Comparison of ENCODE assay signal across 10 cellular contexts in genomic region chr16:9048302-9048700, GRCh38. TPM values are rescaled to one million over a fixed set of nuclear protein-coding genes. Genes with fewer than 3 reads are reported as not detected.
A peak's percentile ranks its signal among the peaks of the same experiment; 100 is the strongest.
DNase-seq lines count a peak whose midpoint lies in the region; ATAC-seq lines count a peak whose summit lies in the region.
"Had no signal": no experiment of that assay in that cellular context is flagged by ENCODE, and none has a peak within 500 bp of the region (broad histone marks: within the 10 kb centered on the region; RNA-seq: fewer than 3 reads in every experiment).

No MANE protein-coding gene starts in this region.

- H3K4me3 Mint-ChIP-seq in activated CD4-positive, alpha-beta memory T cell treated with anti-CD3 and anti-CD28 coated beads for 36 hours = no peak overlapping the region
- H3K4me3 Mint-ChIP-seq in activated CD4-positive, alpha-beta memory T cell treated with anti-CD3 and anti-CD28 coated beads, Interleukin-2, amount 10 ng/mL, durations not matched to agents 7 days and 5 days = no peak overlapping the region
- peak overlapping the region; percentile 52 for H3K4me3 Mint-ChIP-seq in activated naive CD8-positive, alpha-beta T cell treated with anti-CD3 and anti-CD28 coated beads, Interleukin-2, amount 50 U/mL, for 24 hours

- CTCF ChIA-PET in activated CD4-positive, alpha-beta memory T cell treated with anti-CD3 and anti-CD28 coated beads for 36 hours (lab: Charles Lee) = interaction anchor here (1.1 to 3.2 kb wide), 2 partner anchors 39 to 87 kb away, joined by 4 to 14 read pairs; no protein-coding TSS in a partner anchor
- CTCF ChIA-PET in activated CD4-positive, alpha-beta memory T cell treated with anti-CD3 and anti-CD28 coated beads, Interleukin-2, amount 10 ng/mL, durations not matched to agents 7 days and 5 days (lab: Charles Lee) = interaction anchor here (1.0 to 2.0 kb wide), 2 partner anchors 30 to 39 kb away, joined by 3 to 9 read pairs; no protein-coding TSS in a partner anchor

- intact Hi-C loops in activated CD4-positive, alpha-beta memory T cell treated with anti-CD3 and anti-CD28 coated beads for 36 hours (cut with micrococcal nuclease) = loop anchor here (1.0 kb wide), 1 partner anchor 20 kb away; no protein-coding TSS in a partner anchor

- peaks cover 32% of the 10 kb centered on the region for H3K4me1 Mint-ChIP-seq in activated CD4-positive, alpha-beta memory T cell treated with anti-CD3 and anti-CD28 coated beads for 36 hours (ENCODE audit: low read depth)
- peaks cover 29% of the 10 kb centered on the region for H3K4me1 Mint-ChIP-seq in activated CD4-positive, alpha-beta memory T cell treated with anti-CD3 and anti-CD28 coated beads, Interleukin-2, amount 10 ng/mL, durations not matched to agents 7 days and 5 days
- peaks cover 36% of the 10 kb centered on the region for H3K4me1 Mint-ChIP-seq in activated naive CD8-positive, alpha-beta T cell treated with anti-CD3 and anti-CD28 coated beads, Interleukin-2, amount 50 U/mL, for 24 hours

- peaks cover 7% of the 10 kb centered on the region for H3K36me3 Mint-ChIP-seq in activated CD4-positive, alpha-beta memory T cell treated with anti-CD3 and anti-CD28 coated beads for 36 hours
- H3K36me3 Mint-ChIP-seq in activated CD4-positive, alpha-beta memory T cell treated with anti-CD3 and anti-CD28 coated beads, Interleukin-2, amount 10 ng/mL, durations not matched to agents 7 days and 5 days (ENCODE audit: low read depth) = peaks cover 6% of the 10 kb centered on the region
- H3K36me3 Mint-ChIP-seq in activated naive CD8-positive, alpha-beta T cell treated with anti-CD3 and anti-CD28 coated beads, Interleukin-2, amount 50 U/mL, for 24 hours (ENCODE audit: low read depth) = peaks cover 4% of the 10 kb centered on the region

- no peak for DNase-seq in activated CD4-positive, alpha-beta memory T cell treated with anti-CD3 and anti-CD28 coated beads for 36 hours
- DNase-seq in activated CD4-positive, alpha-beta memory T cell treated with anti-CD3 and anti-CD28 coated beads, Interleukin-2, amount 10 ng/mL, durations not matched to agents 7 days and 5 days = no peak
- no peak for DNase-seq in activated naive CD8-positive, alpha-beta T cell treated with anti-CD3 and anti-CD28 coated beads, Interleukin-2, amount 50 U/mL, for 24 hours
- no peak for DNase-seq in activated gamma-delta T cell treated with Interleukin-2 at 50 U/mL for 16 hours
- DNase-seq: effector CD4-positive, alpha-beta T cell had no signal

- H3K9ac ChIP-seq in iPS-20b (ENCODE audit: low read depth, low read length) (peak overlapping the region; percentile 57; the same call in 1 of the 2 replicates), subcutaneous abdominal adipose tissue (ENCODE audit: low read length in 5 of 5) (no peak overlapping the region)

- POLR2A ChIA-PET in activated CD4-positive, alpha-beta memory T cell treated with anti-CD3 and anti-CD28 coated beads for 36 hours (lab: Charles Lee) = interaction anchor here (1.0 to 1.9 kb wide), 6 partner anchors 20 to 60 kb away, joined by 3 to 11 read pairs (median 5); no protein-coding TSS in a partner anchor
- POLR2A ChIA-PET in activated CD4-positive, alpha-beta memory T cell treated with anti-CD3 and anti-CD28 coated beads, Interleukin-2, amount 10 ng/mL, durations not matched to agents 7 days and 5 days (lab: Charles Lee) = interaction anchor here (2.3 kb wide), 1 partner anchor 44 kb away, joined by 14 read pairs; the partner anchor contains the start of gene HAPSTR1

- H3K4me3 ChIP-seq in iPS-20b (ENCODE audit: low read length) = no peak overlapping the region
- no peak overlapping the region for H3K4me3 ChIP-seq in subcutaneous abdominal adipose tissue (ENCODE audit: low read depth in 1 of 5, low read length in 5 of 5)

- no peaks in the 10 kb centered on the region for H3K27me3 Mint-ChIP-seq in activated CD4-positive, alpha-beta memory T cell treated with anti-CD3 and anti-CD28 coated beads for 36 hours
- no peaks in the 10 kb centered on the region for H3K27me3 Mint-ChIP-seq in activated CD4-positive, alpha-beta memory T cell treated with anti-CD3 and anti-CD28 coated beads, Interleukin-2, amount 10 ng/mL, durations not matched to agents 7 days and 5 days
- peaks cover 2% of the 10 kb centered on the region for H3K27me3 Mint-ChIP-seq in activated naive CD8-positive, alpha-beta T cell treated with anti-CD3 and anti-CD28 coated beads, Interleukin-2, amount 50 U/mL, for 24 hours

- H3K4me1 ChIP-seq in iPS-20b (ENCODE audit: insufficient read depth, low read length) (peaks cover 17% of the 10 kb centered on the region; the same call in 1 of the 2 replicates), subcutaneous abdominal adipose tissue (ENCODE audit: control insufficient read depth in 5 of 5, insufficient read depth in 5 of 5, low read length in 5 of 5) (peaks cover 8 to 17% (median 16%) of the 10 kb centered on the region in 5 donors)

- H3K27ac ChIP-seq in iPS-20b (ENCODE audit: low read length) (peak overlapping the region; percentile 20), subcutaneous abdominal adipose tissue (ENCODE audit: low read depth, low read length) (peak overlapping the region; percentile 79)
- H3K27ac ChIP-seq: neutrophil had no signal

- no peaks in the 10 kb centered on the region for H3K27me3 ChIP-seq in iPS-20b (ENCODE audit: insufficient read depth, low read length)
- no peaks in the 10 kb centered on the region for H3K27me3 ChIP-seq in subcutaneous abdominal adipose tissue (ENCODE audit: control insufficient read depth in 5 of 5, insufficient read depth in 4 of 5, low read length in 5 of 5)

- H3K9me3 Mint-ChIP-seq in activated CD4-positive, alpha-beta memory T cell treated with anti-CD3 and anti-CD28 coated beads for 36 hours = peaks cover 11% of the 10 kb centered on the region
- peaks cover 2% of the 10 kb centered on the region for H3K9me3 Mint-ChIP-seq in activated CD4-positive, alpha-beta memory T cell treated with anti-CD3 and anti-CD28 coated beads, Interleukin-2, amount 10 ng/mL, durations not matched to agents 7 days and 5 days
- peaks cover 12% of the 10 kb centered on the region for H3K9me3 Mint-ChIP-seq in activated naive CD8-positive, alpha-beta T cell treated with anti-CD3 and anti-CD28 coated beads, Interleukin-2, amount 50 U/mL, for 24 hours

- ATAC-seq in activated naive CD8-positive, alpha-beta T cell treated with anti-CD3 and anti-CD28 coated beads, Interleukin-2, amount 50 U/mL, for 24 hours = no peak
- no peak for ATAC-seq in GM18858 (IDR thresholded peaks at IDR 0.05; ENCODE audit: unreplicated experiment)
- no peak for ATAC-seq in GM19397 (IDR thresholded peaks at IDR 0.05; ENCODE audit: unreplicated experiment)

- H3K27ac Mint-ChIP-seq in activated CD4-positive, alpha-beta memory T cell treated with anti-CD3 and anti-CD28 coated beads for 36 hours = peak overlapping the region; percentile 66
- no peak overlapping the region for H3K27ac Mint-ChIP-seq in activated CD4-positive, alpha-beta memory T cell treated with anti-CD3 and anti-CD28 coated beads, Interleukin-2, amount 10 ng/mL, durations not matched to agents 7 days and 5 days
- peak overlapping the region; percentile 85 for H3K27ac Mint-ChIP-seq in activated naive CD8-positive, alpha-beta T cell treated with anti-CD3 and anti-CD28 coated beads, Interleukin-2, amount 50 U/mL, for 24 hours

- no peaks in the 10 kb centered on the region for H3K36me3 ChIP-seq in iPS-20b (ENCODE audit: insufficient read depth, low read depth, low read length)
- no peaks in the 10 kb centered on the region for H3K36me3 ChIP-seq in subcutaneous abdominal adipose tissue (ENCODE audit: control insufficient read depth in 5 of 5, insufficient read depth in 5 of 5, low read length in 5 of 5)
- H3K36me3 ChIP-seq: neutrophil had no signal

- H3K9me3 ChIP-seq in iPS-20b (ENCODE audit: insufficient read depth, low read depth, low read length) (no peaks in the 10 kb centered on the region), subcutaneous abdominal adipose tissue (ENCODE audit: control insufficient read depth in 5 of 5, low read length in 5 of 5) (peaks cover 0 to 3% (median 0%) of the 10 kb centered on the region in 5 donors)
- H3K9me3 ChIP-seq: neutrophil had no signal

RNA-seq across cellular contexts. Expression of gene HAPSTR1, which starts 43.1 kb away (rescaled TPM):
- 10 to 100 TPM; 47.1 to 49.1 TPM for total RNA-seq in activated CD4-positive, alpha-beta memory T cell treated with anti-CD3 and anti-CD28 coated beads for 36 hours
- total RNA-seq in activated CD4-positive, alpha-beta memory T cell treated with anti-CD3 and anti-CD28 coated beads, Interleukin-2, amount 10 ng/mL, durations not matched to agents 7 days and 5 days = 10 to 100 TPM; 65.1 to 65.3 TPM
